Comparison of ENCODE assay signal across 8 cellular contexts in the genomic region with DNA sequence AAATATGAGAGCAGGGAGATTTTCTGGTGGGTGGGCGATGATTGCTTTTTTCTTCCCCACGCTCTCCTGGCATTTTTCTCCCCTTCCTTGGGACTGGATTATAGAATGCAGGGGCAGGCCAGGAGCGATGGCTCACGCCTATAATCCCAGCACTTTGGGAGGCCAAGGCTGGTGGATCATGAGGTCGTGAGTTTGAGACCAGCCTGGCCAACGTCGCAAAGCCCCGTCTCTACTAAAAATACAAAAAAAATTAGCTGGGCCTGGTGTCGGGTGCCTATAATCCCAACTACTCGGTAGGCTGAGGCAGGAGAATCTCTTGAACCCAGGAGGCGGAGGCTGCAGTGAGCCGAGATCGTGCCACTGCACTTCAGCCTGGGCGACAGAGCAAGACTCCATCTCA. TPM values are rescaled to one million over a fixed set of nuclear protein-coding genes. Genes with fewer than 3 reads are reported as not detected.
"Had no signal": no experiment of that assay in that cellular context is flagged by ENCODE, and none has a peak within 500 bp of the region (broad histone marks: within the 10 kb centered on the region; RNA-seq: fewer than 3 reads in every experiment).

No MANE protein-coding gene starts in this region.

RNA-seq across cellular contexts. Expression of a gene that starts 56.0 kb away (rescaled TPM):
- total RNA-seq: posterior vena cava, pulmonary artery endothelial cell, sigmoid colon, skeletal muscle tissue, stomach, thoracic aorta, upper lobe of right lung, urinary bladder had no signal
